13 cellular contexts compared by ENCODE assay signal in genomic region chr11:8826145-8826786, GRCh38.
DNase-seq lines count a peak whose midpoint lies in the region; ATAC-seq, FAIRE-seq and TF ChIP-seq lines count a peak whose summit lies in the region.
"Had no signal": no experiment of that assay in that cellular context is flagged by ENCODE, and none has a peak within 500 bp of the region (broad histone marks: within the 10 kb centered on the region; RNA-seq: fewer than 3 reads in every experiment).

No MANE protein-coding gene starts in this region.

- TF ChIP-seq CTCF in liver (IDR thresholded peaks at IDR 0.05; ENCODE audit: low read depth, low read length, missing input control) (no peak), uterus (IDR thresholded peaks at IDR 0.05) (no peak), D721Med (IDR thresholded peaks at IDR 0.05; ENCODE audit: insufficient read depth, missing control alignments) (no peak)

- no peak for DNase-seq in Right ventricle myocardium superior
- no peak for DNase-seq in Right ventricle myocardium inferior (ENCODE audit: missing footprints)
- DNase-seq in dermis blood vessel endothelial cell = peak; percentile 52
- DNase-seq in uterus = no peak
- DNase-seq in stimulated activated CD4-positive, alpha-beta T cell treated with anti-CD3 and anti-CD28 coated beads, Interleukin-4, amount 100 ng/mL, for 24 hours = no peak
- no peak for DNase-seq in cortex of kidney (lab: John Stamatoyannopoulos, UW)
- DNase-seq in D721Med (ENCODE audit: insufficient read length, low spot score) = no peak
- DNase-seq: activated CD8-positive, alpha-beta memory T cell treated with anti-CD3 and anti-CD28 coated beads, Interleukin-2, amount 10 ng/mL, durations not matched to agents 7 days and 5 days; central memory CD4-positive, alpha-beta T cell; KBM-7; T-cell had no signal

- H3K36me3 ChIP-seq in liver (ENCODE audit: control insufficient read depth in 4 of 4, insufficient read depth in 3 of 4, low read depth in 1 of 4, low read length in 3 of 4) = no peaks in the 10 kb centered on the region
- H3K36me3 ChIP-seq in uterus = no peaks in the 10 kb centered on the region

- WGBS in liver = 77% methylated on average over 6 of the region's 6 CpGs

- H3K4me1 ChIP-seq in liver (ENCODE audit: control insufficient read depth in 4 of 4, insufficient read depth in 4 of 4, low read length in 3 of 4) = no peaks in the 10 kb centered on the region
- no peaks in the 10 kb centered on the region for H3K4me1 ChIP-seq in uterus

- H3K9me3 ChIP-seq in liver (ENCODE audit: control insufficient read depth in 4 of 4, low read length in 3 of 4) (no peaks in the 10 kb centered on the region), uterus (no peaks in the 10 kb centered on the region)

- no peak overlapping the region for H3K9ac ChIP-seq in liver (ENCODE audit: low read depth in 1 of 2, low read length in 2 of 2)

- H3K27me3 ChIP-seq in liver (ENCODE audit: control insufficient read depth in 4 of 4, insufficient read depth in 4 of 4, low read length in 3 of 4) (no peaks in the 10 kb centered on the region), uterus (no peaks in the 10 kb centered on the region)

- H3K27ac ChIP-seq in liver (ENCODE audit: low read depth in 1 of 2, low read length in 2 of 2) = peak overlapping the region in 1 of 2 donors; percentile 37
- H3K27ac ChIP-seq in uterus = peak overlapping the region; percentile 17 to 52

- intact Hi-C loops in Right ventricle myocardium superior (cut with DNase I) = no loop called here
- intact Hi-C loops in Right ventricle myocardium inferior (cut with DNase I) = no loop called here
- intact Hi-C loops in uterus (cut with DNase I; ENCODE audit: low total_unique reads) = no loop called here

- H3K4me3 ChIP-seq in liver (ENCODE audit: low read depth in 1 of 3, low read length in 3 of 3) (no peak overlapping the region), uterus (no peak overlapping the region)

- ATAC-seq in Right ventricle myocardium superior (ENCODE audit: poor library complexity) (peak; percentile 38), Right ventricle myocardium inferior (no peak)
- ATAC-seq: activated CD8-positive, alpha-beta memory T cell treated with anti-CD3 and anti-CD28 coated beads, Interleukin-2, amount 10 ng/mL, durations not matched to agents 7 days and 5 days; T-cell had no signal

- no peak for TF ChIP-seq POLR2A in uterus (IDR thresholded peaks at IDR 0.05)

- TF ChIP-seq RAD21 in liver (IDR thresholded peaks at IDR 0.05) = no peak

- no peak for FAIRE-seq in D721Med (lab: Jason Lieb, UNC)
- FAIRE-seq: A204.1 had no signal

TF ChIP-seq in liver, 16 proteins besides CTCF, POLR2A, EP300 and RAD21:
- TF ChIP-seq YY1 (IDR thresholded peaks at IDR 0.05) = no peak
- no peak for TF ChIP-seq MAX (IDR thresholded peaks at IDR 0.05)
- TF ChIP-seq JUND (IDR thresholded peaks at IDR 0.05) = peak in 1 of 2 donors; percentile 27
- TF ChIP-seq NR2F2 (IDR thresholded peaks at IDR 0.05) = peak; percentile 64
- no peak for TF ChIP-seq SP1 (IDR thresholded peaks at IDR 0.05)
- no peak for TF ChIP-seq EGR1 (IDR thresholded peaks at IDR 0.05; ENCODE audit: low read depth in 2 of 2)
- no peak for TF ChIP-seq GABPA (IDR thresholded peaks at IDR 0.05 in 1 of 2, conservative IDR thresholded peaks at IDR 0.05 in 1 of 2)
